Comparison of ENCODE assay signal across 8 cellular contexts in genomic region chr11:126917531-126918204, GRCh38.
DNase-seq lines count a peak whose midpoint lies in the region; ATAC-seq, FAIRE-seq and TF ChIP-seq lines count a peak whose summit lies in the region.

No MANE protein-coding gene starts in this region.

- H2BK120ac ChIP-seq in mesenchymal stem cell (ENCODE audit: low read depth, low read length): no peak overlapping the region

- no peak overlapping the region for H2BK5ac ChIP-seq in mesenchymal stem cell (ENCODE audit: low read depth, low read length, poor library complexity, severe bottlenecking)

- POLR2A ChIA-PET in HepG2 (lab: Yijun Ruan, JAX): no interaction called here

- no peak overlapping the region for H3K4ac ChIP-seq in mesenchymal stem cell (ENCODE audit: low read depth in 1 of 2, low read length in 2 of 2)

- H3K9me3 ChIP-seq in HepG2 (ENCODE audit: low read length): no peaks in the 10 kb centered on the region
- no peaks in the 10 kb centered on the region for H3K9me3 ChIP-seq in right lobe of liver
- no peaks in the 10 kb centered on the region for H3K9me3 ChIP-seq in RWPE2 (ENCODE audit: severe bottlenecking)
- H3K9me3 ChIP-seq in mesenchymal stem cell (ENCODE audit: control insufficient read depth, low read length): no peaks in the 10 kb centered on the region
- no peaks in the 10 kb centered on the region for H3K9me3 ChIP-seq in endodermal cell (ENCODE audit: control insufficient read depth, low read length)

- H3K9me3 Mint-ChIP-seq in endodermal cell: no peaks in the 10 kb centered on the region

- H3K4me1 ChIP-seq in HepG2 (ENCODE audit: insufficient read depth, low read length) (no peaks in the 10 kb centered on the region), right lobe of liver (no peaks in the 10 kb centered on the region), RWPE2 (ENCODE audit: insufficient read depth, poor library complexity, severe bottlenecking) (no peaks in the 10 kb centered on the region), mesenchymal stem cell (ENCODE audit: control insufficient read depth, insufficient read depth, low read depth, low read length) (peaks cover 8% of the 10 kb centered on the region), endodermal cell (ENCODE audit: control insufficient read depth, insufficient read depth, low read length) (no peaks in the 10 kb centered on the region)

- no peak overlapping the region for H2BK15ac ChIP-seq in mesenchymal stem cell (ENCODE audit: low read depth, poor library complexity, severe bottlenecking)

- H3K36me3 Mint-ChIP-seq in endodermal cell (ENCODE audit: low read depth): no peaks in the 10 kb centered on the region

- peaks cover 15% of the 10 kb centered on the region for H3K79me1 ChIP-seq in mesenchymal stem cell (replicated peaks; ENCODE audit: low read length, poor library complexity, severe bottlenecking)

- TF ChIP-seq CTCF in HepG2 (CRISPR knock-in tag; IDR thresholded peaks at IDR 0.05) (no peak), right lobe of liver (IDR thresholded peaks at IDR 0.05) (no peak), RWPE2 (IDR thresholded peaks at IDR 0.05; ENCODE audit: poor library complexity, severe bottlenecking) (no peak), GM10266 (IDR thresholded peaks at IDR 0.05; ENCODE audit: control insufficient read depth, insufficient read depth, low read depth, missing control alignments) (no peak), endodermal cell (conservative IDR thresholded peaks at IDR 0.05) (no peak)

- BruUV-seq in HepG2 (replicated peaks; lab: Mats Ljungman, UMichigan): no TSS peak

- no peak overlapping the region for H3K4me3 ChIP-seq in HepG2 (replicated peaks in 1 of 3; ENCODE audit: insufficient read depth in 1 of 3, low read depth in 2 of 3, low read length in 3 of 3)
- no peak overlapping the region for H3K4me3 ChIP-seq in right lobe of liver
- H3K4me3 ChIP-seq in RWPE2 (ENCODE audit: severe bottlenecking): no peak overlapping the region
- peak overlapping the region in 1 of 2 experiments; percentile 39 for H3K4me3 ChIP-seq in mesenchymal stem cell (ENCODE audit: insufficient read depth in 1 of 2, low read depth in 1 of 2, low read length in 2 of 2)
- no peak overlapping the region for H3K4me3 ChIP-seq in endodermal cell (ENCODE audit: low read length)

- H3K4me1 Mint-ChIP-seq in endodermal cell: no peaks in the 10 kb centered on the region

- H3K27ac ChIP-seq in HepG2 (ENCODE audit: extremely low read length, insufficient read depth, low read length) (no peak overlapping the region), right lobe of liver (no peak overlapping the region), RWPE2 (ENCODE audit: poor library complexity, severe bottlenecking) (no peak overlapping the region), mesenchymal stem cell (ENCODE audit: low read length, poor library complexity, severe bottlenecking) (peak overlapping the region; percentile 83), endodermal cell (ENCODE audit: low read depth, low read length) (no peak overlapping the region)

- no peaks in the 10 kb centered on the region; a peak in 1 of 5 replicates for H3K27me3 ChIP-seq in HepG2 (ENCODE audit: control insufficient read depth in 1 of 2, insufficient read depth in 2 of 2, low read length in 2 of 2)
- H3K27me3 ChIP-seq in right lobe of liver: no peaks in the 10 kb centered on the region
- H3K27me3 ChIP-seq in RWPE2 (ENCODE audit: insufficient read depth, poor library complexity, severe bottlenecking): no peaks in the 10 kb centered on the region
- no peaks in the 10 kb centered on the region for H3K27me3 ChIP-seq in mesenchymal stem cell (ENCODE audit: control insufficient read depth in 1 of 2, insufficient read depth in 1 of 2, low read length in 2 of 2)
- H3K27me3 ChIP-seq in endodermal cell (ENCODE audit: control insufficient read depth, insufficient read depth, low read length, poor library complexity, severe bottlenecking): no peaks in the 10 kb centered on the region

- intact Hi-C loops in HepG2 (cut with micrococcal nuclease; ENCODE audit: unreplicated experiment) (no loop called here), right lobe of liver (cut with DNase I) (no loop called here)

- H3K4me2 ChIP-seq in HepG2 (ENCODE audit: low read depth, low read length): no peak overlapping the region
- H3K4me2 ChIP-seq in mesenchymal stem cell (ENCODE audit: low read length, poor library complexity, severe bottlenecking): peak overlapping the region; percentile 7

- H3K79me2 ChIP-seq in HepG2 (ENCODE audit: insufficient read depth, low read length): no peaks in the 10 kb centered on the region

- H3K27me3 Mint-ChIP-seq in endodermal cell (ENCODE audit: insufficient read depth): no peaks in the 10 kb centered on the region

- TF ChIP-seq EP300 in HepG2 (IDR thresholded peaks at IDR 0.05; ENCODE audit: low read depth in 2 of 2, low read length in 2 of 2): no peak
- no peak for TF ChIP-seq EP300 in HepG2 (CRISPR knock-in tag; IDR thresholded peaks at IDR 0.05; ENCODE audit: borderline replicate concordance)

- H3K18ac ChIP-seq in mesenchymal stem cell (ENCODE audit: low read depth in 1 of 2, low read length in 2 of 2): no peak overlapping the region

- CTCF ChIA-PET in HepG2 (lab: Yijun Ruan, JAX; ENCODE audit: low intra/inter-chr PET ratio, low total read pairs): no interaction called here

- no peaks in the 10 kb centered on the region for H4K20me1 ChIP-seq in HepG2 (ENCODE audit: insufficient read depth, low read length)

- H3K14ac ChIP-seq in mesenchymal stem cell (ENCODE audit: low read length in 2 of 2): no peak overlapping the region

- H3K4me3 Mint-ChIP-seq in endodermal cell: no peak overlapping the region

- DNase-seq in HepG2 (ENCODE audit: low spot score) (no peak), right lobe of liver (no peak), RWPE2 (ENCODE audit: low spot score) (no peak), mesenchymal stem cell (peak; percentile 89), GM10266 (ENCODE audit: extremely low spot score) (no peak), endodermal cell (no peak), NCI-H526 treated with DMSO at 0.1 percent for 48 hours (lab: John Stamatoyannopoulos, UW) (no peak)

- H3K23ac ChIP-seq in mesenchymal stem cell (ENCODE audit: low read length in 2 of 2): no peak overlapping the region

- H4K91ac ChIP-seq in mesenchymal stem cell (ENCODE audit: low read length): no peak overlapping the region

- TF ChIP-seq RAD21 in HepG2 (CRISPR knock-in tag; IDR thresholded peaks at IDR 0.05): no peak

- H2AFZ ChIP-seq in HepG2 (ENCODE audit: low read length): no peak overlapping the region
- H2AFZ ChIP-seq in mesenchymal stem cell (ENCODE audit: low read depth, low read length): no peak overlapping the region

- H3K27ac Mint-ChIP-seq in endodermal cell: no peak overlapping the region

- ATAC-seq in HepG2 (no peak), right lobe of liver (no peak), HG02884 (IDR thresholded peaks at IDR 0.05; ENCODE audit: unreplicated experiment) (peak; percentile 93), RWPE2 (ENCODE audit: low read depth) (peak; percentile 91)

- no peak overlapping the region for H2AK5ac ChIP-seq in mesenchymal stem cell (ENCODE audit: low read length, severe bottlenecking)

- in situ Hi-C loops in HepG2 (cut with HindIII; ENCODE audit: extremely low pct_ligation_motif_present, low pct_unique_long_range_greater_than_20kb): no loop called here

- H3K9ac ChIP-seq in HepG2 (ENCODE audit: insufficient read depth, low read depth, low read length): no peak overlapping the region
- H3K9ac ChIP-seq in mesenchymal stem cell (ENCODE audit: low read length): peak overlapping the region; percentile 68
- no peak overlapping the region for H3K9ac ChIP-seq in endodermal cell (ENCODE audit: extremely low read depth, low read length, poor library complexity, severe bottlenecking)

- H2BK12ac ChIP-seq in mesenchymal stem cell (ENCODE audit: low read length in 2 of 2): no peak overlapping the region

- H3K36me3 ChIP-seq in HepG2 (replicated peaks in 1 of 2; ENCODE audit: control insufficient read depth in 1 of 2, insufficient read depth in 2 of 2, low read length in 2 of 2): no peaks in the 10 kb centered on the region
- no peaks in the 10 kb centered on the region for H3K36me3 ChIP-seq in right lobe of liver
- no peaks in the 10 kb centered on the region for H3K36me3 ChIP-seq in RWPE2 (ENCODE audit: low read depth)
- H3K36me3 ChIP-seq in mesenchymal stem cell (ENCODE audit: control insufficient read depth in 1 of 2, insufficient read depth in 2 of 2, low read depth in 1 of 2, low read length in 2 of 2): no peaks in the 10 kb centered on the region
- no peaks in the 10 kb centered on the region for H3K36me3 ChIP-seq in endodermal cell (ENCODE audit: control insufficient read depth, insufficient read depth, low read length)

- no peak for FAIRE-seq in HepG2 (lab: Jason Lieb, UNC)

- no peak for TF ChIP-seq POLR2A in HepG2 (IDR thresholded peaks at IDR 0.05; ENCODE audit: insufficient read depth in 1 of 2, low read depth in 2 of 2, low read length in 2 of 2)
- no peak for TF ChIP-seq POLR2A in right lobe of liver (IDR thresholded peaks at IDR 0.05)

- 5% methylated on average over 9 of the region's 9 CpGs for WGBS in HepG2 (ENCODE audit: low lambda C conversion rate)
- 48% methylated on average over 9 of the region's 9 CpGs for WGBS in right lobe of liver (ENCODE audit: insufficient coverage, low coverage, low lambda C conversion rate, missing lambda C conversion rate)
- WGBS in mesenchymal stem cell: 27% methylated on average over 8 of the region's 9 CpGs
- WGBS in endodermal cell (ENCODE audit: insufficient coverage in 1 of 2, insufficient read length in 1 of 2), 2 experiments: 81 to 88% methylated on average over 8 of the region's 9 CpGs

- H4K8ac ChIP-seq in mesenchymal stem cell (ENCODE audit: low read length): no peak overlapping the region

TF ChIP-seq in HepG2, 621 proteins besides CTCF, POLR2A, EP300 and RAD21:
- TF ChIP-seq SP1 (IDR thresholded peaks at IDR 0.05) (no peak), SP1 (CRISPR knock-in tag; IDR thresholded peaks at IDR 0.05) (no peak), CREB1 (IDR thresholded peaks at IDR 0.05) (0 out of 2 replicates have a peak, but pooled peaks have one; percentile 5), CREB1 (CRISPR knock-in tag; IDR thresholded peaks at IDR 0.05) (no peak), DDIT3 (CRISPR knock-in tag; IDR thresholded peaks at IDR 0.05) (no peak), ZBTB42 (CRISPR knock-in tag; IDR thresholded peaks at IDR 0.05) (no peak), SOX6 (IDR thresholded peaks at IDR 0.05) (no peak), SOX6 (CRISPR knock-in tag; IDR thresholded peaks at IDR 0.05) (no peak)

Comparison
In these comparisons a context has a peak if more than half of its experiments do, and no peak if none do; other contexts are left out.
1. ATAC-seq: peak in HG02884 (single experiment) and RWPE2 (single experiment); none in HepG2 (single experiment) and right lobe of liver (0 of 4).